22 cellular contexts compared by ENCODE assay signal in genomic region chr19:34661357-34661756, GRCh38. TPM values are rescaled to one million over a fixed set of nuclear protein-coding genes. Genes with fewer than 3 reads are reported as not detected.
DNase-seq lines count a peak whose midpoint lies in the region; ATAC-seq, FAIRE-seq and TF ChIP-seq lines count a peak whose summit lies in the region.
"Had no signal": no experiment of that assay in that cellular context is flagged by ENCODE, and none has a peak within 500 bp of the region (broad histone marks: within the 10 kb centered on the region; RNA-seq: fewer than 3 reads in every experiment).

No MANE protein-coding gene starts in this region.

- H3K9me3 ChIP-seq in heart right ventricle (no peaks in the 10 kb centered on the region), pancreas (no peaks in the 10 kb centered on the region)

- TF ChIP-seq CTCF in AG10803 (conservative IDR thresholded peaks at IDR 0.05; ENCODE audit: low read length) (no peak), heart right ventricle (IDR thresholded peaks at IDR 0.05) (no peak), pancreas (IDR thresholded peaks at IDR 0.05) (no peak)

- intact Hi-C loops in heart right ventricle (cut with DNase I) (no loop called here), pancreas (cut with DNase I) (no loop called here)

- DNase-seq in AG10803 (ENCODE audit: low read depth) (peak; percentile 15), NCI-H2029 treated with DMSO at 0.1 percent for 48 hours (lab: John Stamatoyannopoulos, UW) (peak; percentile 91), heart right ventricle (no peak), pancreas (peak in 2 of 6 donors; percentile 36 to 45), T-helper 2 cell (no peak)
- DNase-seq: Calu3; CD4-positive, alpha-beta T cell; DMS79 treated with DMSO at 0.1 percent for 48 hours; GOT3; KG1; NCI-H187 treated with DMSO at 0.1 percent for 48 hours; NCI-H2171 treated with DMSO at 0.1 percent for 48 hours; NCI-H524 treated with DMSO at 0.1 percent for 48 hours; NK-92 treated with Interleukin-12 subunit alpha and Interleukin-12 subunit beta, amount 100 ng/mL, for 24 hours; OCI-M1; RPMI8226 had no signal

- H3K27ac ChIP-seq in heart right ventricle (peak overlapping the region in 2 of 10 donors; percentile 17 to 37), pancreas (no peak overlapping the region)

- H3K4me3 ChIP-seq in AG10803 (ENCODE audit: low read length) (no peak overlapping the region), heart right ventricle (no peak overlapping the region), pancreas (no peak overlapping the region)

- H3K27me3 ChIP-seq in heart right ventricle = no peaks in the 10 kb centered on the region
- no peaks in the 10 kb centered on the region for H3K27me3 ChIP-seq in pancreas

- 56 to 66% methylated on average over 3 of the region's 3 CpGs for WGBS in heart right ventricle, 2 donors
- 48 to 53% methylated on average over 3 of the region's 3 CpGs for WGBS in pancreas, 2 donors

- no peak for FAIRE-seq in pancreas (lab: Jason Lieb, UNC)
- FAIRE-seq: G401.6, GM12891 had no signal

- H3K36me3 ChIP-seq in heart right ventricle (no peaks in the 10 kb centered on the region), pancreas (no peaks in the 10 kb centered on the region)

- peaks cover 0 to 11% (median 0%) of the 10 kb centered on the region in 9 donors for H3K4me1 ChIP-seq in heart right ventricle
- H3K4me1 ChIP-seq in pancreas = peaks cover 0 to 6% (median 4%) of the 10 kb centered on the region in 3 donors

- ATAC-seq in heart right ventricle (peak in 5 of 8 donors; percentile 55 to 86 (median 76)), pancreas (peak; percentile 82 to 91 (median 88)), GM19395 (IDR thresholded peaks at IDR 0.05; ENCODE audit: unreplicated experiment) (no peak), HG03571 (IDR thresholded peaks at IDR 0.05; ENCODE audit: unreplicated experiment) (no peak)

RNA-seq across cellular contexts. Expression of gene SCGB2B2, which starts 15.6 kb away (rescaled TPM):
- total RNA-seq in heart right ventricle (under 1 TPM; 0.12 to 0.94 (median 0.71) TPM), pancreas (1 to 10 TPM in 2 of 6 donors, under 1 TPM in 4; 0.46 to 2.1 (median 0.92) TPM)
- polyA plus RNA-seq in heart right ventricle (under 1 TPM; 0.06 to 0.66 TPM), pancreas (under 1 TPM; 0.42 to 0.75 TPM)
- total RNA-seq: MCF 10A, SK-MEL-5 had no signal

RNA-seq across cellular contexts. Expression of gene ZNF302, which starts 16.1 kb away (rescaled TPM):
- total RNA-seq in heart right ventricle (10 to 100 TPM; 29.1 to 42.5 (median 32.6) TPM), pancreas (10 to 100 TPM; 12.2 to 21.6 (median 13.7) TPM)
- polyA plus RNA-seq in heart right ventricle (10 to 100 TPM; 20.4 to 41.1 TPM), pancreas (10 to 100 TPM; 19.1 to 26.6 TPM)

Comparison
In these comparisons a context has a peak if more than half of its experiments do, and no peak if none do; other contexts are left out.
1. DNase-seq: peak in AG10803 (single experiment) and NCI-H2029 treated with DMSO at 0.1 percent for 48 hours (single experiment); none in heart right ventricle (0 of 2) and T-helper 2 cell (0 of 5).
2. ATAC-seq: peak in heart right ventricle (5 of 8) and pancreas (4 of 4); none in GM19395 (single experiment) and HG03571 (single experiment).